19 cellular contexts compared by ENCODE assay signal in genomic region chr9:94887721-94888120, GRCh38.
DNase-seq lines count a peak whose midpoint lies in the region; ATAC-seq and TF ChIP-seq lines count a peak whose summit lies in the region.
"Had no signal": no experiment of that assay in that cellular context is flagged by ENCODE, and none has a peak within 500 bp of the region (broad histone marks: within the 10 kb centered on the region; RNA-seq: fewer than 3 reads in every experiment).

No MANE protein-coding gene starts in this region.

- CTCF ChIA-PET in IMR-90 (lab: Yijun Ruan, JAX): no interaction called here

- H3K4me1 ChIP-seq in IMR-90 (ENCODE audit: control insufficient read depth, insufficient read depth, low read length) (peaks cover 13% of the 10 kb centered on the region), RWPE2 (ENCODE audit: insufficient read depth, poor library complexity, severe bottlenecking) (peaks cover 17% of the 10 kb centered on the region), vagina (peaks cover 24% of the 10 kb centered on the region), neural progenitor cell (peaks cover 15% of the 10 kb centered on the region), esophagus muscularis mucosa (peaks cover 3 to 14% (median 9%) of the 10 kb centered on the region in 4 donors)
- H3K4me1 ChIP-seq: SJSA1 had no signal

- H4K20me1 ChIP-seq in IMR-90 (ENCODE audit: insufficient read depth, low read length): no peaks in the 10 kb centered on the region
- no peaks in the 10 kb centered on the region for H4K20me1 ChIP-seq in neural progenitor cell (ENCODE audit: low read depth)

- peak overlapping the region; percentile 53; the same call in 1 of the 2 replicates for H3K4me2 ChIP-seq in IMR-90 (ENCODE audit: low read depth, low read length)
- no peak overlapping the region for H3K4me2 ChIP-seq in neural progenitor cell

- H3K27ac Mint-ChIP-seq in neural progenitor cell: no peak overlapping the region
- H3K27ac Mint-ChIP-seq: CD14-positive monocyte had no signal

- TF ChIP-seq RAD21 in IMR-90 (IDR thresholded peaks at IDR 0.05; ENCODE audit: low read length): no peak

- TF ChIP-seq POLR2A in IMR-90 (IDR thresholded peaks at IDR 0.05; ENCODE audit: low read depth, low read length) (no peak), vagina (IDR thresholded peaks at IDR 0.05) (no peak), esophagus muscularis mucosa (IDR thresholded peaks at IDR 0.05; ENCODE audit: low read depth) (no peak)

- H3K9me1 ChIP-seq in IMR-90 (ENCODE audit: insufficient read depth, low read length): peaks cover 3% of the 10 kb centered on the region; the same call in 1 of the 2 replicates

- H2BK5ac ChIP-seq in IMR-90 (ENCODE audit: low read depth, low read length, poor library complexity, severe bottlenecking): peak overlapping the region; percentile 29

- H3K27me3 Mint-ChIP-seq in neural progenitor cell (ENCODE audit: insufficient read depth, low read depth): no peaks in the 10 kb centered on the region

- H4K91ac ChIP-seq in IMR-90 (ENCODE audit: insufficient read depth, low read depth, low read length): peak overlapping the region; percentile 36

- DNase-seq in IMR-90 (no peak), RWPE2 (ENCODE audit: low spot score) (no peak), left lobe of liver (ENCODE audit: low spot score) (no peak), vagina (ENCODE audit: extremely low spot score in 2 of 2) (no peak), neural progenitor cell (ENCODE audit: low spot score) (no peak), esophagus muscularis mucosa (ENCODE audit: extremely low spot score) (no peak), SW 1271 (lab: John Stamatoyannopoulos, UW) (no peak)
- DNase-seq: AML-193, GOT3, MV-4-11, NCI-H187, NCI-H2107, NCI-H510A, NCI-H748 treated with DMSO at 0.1 percent for 48 hours, OCI-M1 had no signal

- no peak for ATAC-seq in IMR-90 (ENCODE audit: low read depth)
- ATAC-seq in RWPE2 (ENCODE audit: low read depth): no peak
- ATAC-seq in left lobe of liver: peak; percentile 27
- ATAC-seq: HCT116, K562 had no signal

- TF ChIP-seq EP300 in esophagus muscularis mucosa (IDR thresholded peaks at IDR 0.05): no peak

- no peaks in the 10 kb centered on the region for H3K27me3 ChIP-seq in IMR-90 (ENCODE audit: control insufficient read depth, insufficient read depth, low read length)
- no peaks in the 10 kb centered on the region for H3K27me3 ChIP-seq in RWPE2 (ENCODE audit: insufficient read depth, poor library complexity, severe bottlenecking)
- no peaks in the 10 kb centered on the region for H3K27me3 ChIP-seq in vagina
- no peaks in the 10 kb centered on the region for H3K27me3 ChIP-seq in neural progenitor cell
- no peaks in the 10 kb centered on the region for H3K27me3 ChIP-seq in esophagus muscularis mucosa
- H3K27me3 ChIP-seq: SJSA1 had no signal

- no peak for TF ChIP-seq CTCF in IMR-90 (conservative IDR thresholded peaks at IDR 0.05; ENCODE audit: low read depth, low read length)
- no peak for TF ChIP-seq CTCF in RWPE2 (IDR thresholded peaks at IDR 0.05; ENCODE audit: poor library complexity, severe bottlenecking)
- no peak for TF ChIP-seq CTCF in vagina (IDR thresholded peaks at IDR 0.05)
- TF ChIP-seq CTCF in neural progenitor cell (IDR thresholded peaks at IDR 0.05): no peak
- TF ChIP-seq CTCF in esophagus muscularis mucosa (IDR thresholded peaks at IDR 0.05): no peak

- no peak overlapping the region for H2AFZ ChIP-seq in IMR-90 (replicated peaks; ENCODE audit: low read length, poor library complexity)
- H2AFZ ChIP-seq in neural progenitor cell (replicated peaks): no peak overlapping the region

- H3K79me1 ChIP-seq in IMR-90 (ENCODE audit: low read depth in 1 of 2, low read length in 2 of 2): peaks cover 7 to 17% of the 10 kb centered on the region in 2 experiments; a peak in 1 of 4 replicates

- no peaks in the 10 kb centered on the region; the same call in 1 of the 2 replicates for H3K9me3 ChIP-seq in IMR-90 (ENCODE audit: control insufficient read depth, insufficient read depth, low read length)
- H3K9me3 ChIP-seq in RWPE2 (ENCODE audit: severe bottlenecking): peaks cover 9% of the 10 kb centered on the region
- no peaks in the 10 kb centered on the region for H3K9me3 ChIP-seq in vagina
- peaks cover 12% of the 10 kb centered on the region for H3K9me3 ChIP-seq in neural progenitor cell (ENCODE audit: low read depth)
- peaks cover 0 to 7% (median 0%) of the 10 kb centered on the region in 4 donors for H3K9me3 ChIP-seq in esophagus muscularis mucosa

- no peak overlapping the region for H3K4me3 ChIP-seq in IMR-90 (ENCODE audit: insufficient read depth, low read depth, low read length)
- H3K4me3 ChIP-seq in RWPE2 (ENCODE audit: severe bottlenecking): no peak overlapping the region
- no peak overlapping the region for H3K4me3 ChIP-seq in vagina
- no peak overlapping the region for H3K4me3 ChIP-seq in neural progenitor cell
- no peak overlapping the region for H3K4me3 ChIP-seq in esophagus muscularis mucosa
- H3K4me3 ChIP-seq: K562, SJSA1 had no signal

- H3F3A ChIP-seq in neural progenitor cell (ENCODE audit: low read depth): no peaks in the 10 kb centered on the region

- H2AK9ac ChIP-seq in IMR-90 (replicated peaks; ENCODE audit: low read depth, low read length, poor library complexity): no peak overlapping the region

- H2BK120ac ChIP-seq in IMR-90 (ENCODE audit: low read depth, low read length): peak overlapping the region; percentile 47

- peak overlapping the region; percentile 93 for H3K18ac ChIP-seq in IMR-90 (ENCODE audit: low read depth, low read length)

- POLR2A ChIA-PET in IMR-90 (lab: Charles Lee; ENCODE audit: unreplicated experiment): interaction anchor here (0.6 kb wide), 1 partner anchor 437 kb away, joined by 3 read pairs; no protein-coding TSS in a partner anchor

- peak overlapping the region; percentile 53; the same call in 1 of the 2 replicates for H3K23ac ChIP-seq in IMR-90 (ENCODE audit: low read depth, low read length)

- H4K5ac ChIP-seq in IMR-90 (ENCODE audit: low read depth, low read length): peak overlapping the region; percentile 85

- H2AK5ac ChIP-seq in IMR-90 (ENCODE audit: low read depth, low read length): peak overlapping the region; percentile 76; the same call in 1 of the 2 replicates

- H4K8ac ChIP-seq in IMR-90 (ENCODE audit: low read depth in 2 of 2, low read length in 2 of 2): peak overlapping the region in 1 of 2 experiments; percentile 64; a peak in 2 of 4 replicates

- peaks cover 10% of the 10 kb centered on the region for H3K9me3 Mint-ChIP-seq in neural progenitor cell

- H3K79me2 ChIP-seq in neural progenitor cell (ENCODE audit: low read depth): no peaks in the 10 kb centered on the region

- peaks cover 3% of the 10 kb centered on the region for H3K36me3 Mint-ChIP-seq in neural progenitor cell

- dilution Hi-C loops in IMR-90 (cut with HindIII; ENCODE audit: low sequenced_read_pairs, unreplicated experiment): no loop called here

- peak overlapping the region; percentile 66; the same call in 1 of the 3 replicates for H2BK15ac ChIP-seq in IMR-90 (ENCODE audit: low read depth, low read length)

- peak overlapping the region; percentile 14 for H3K14ac ChIP-seq in IMR-90 (replicated peaks; ENCODE audit: low read depth, low read length)

- H3K36me3 ChIP-seq in IMR-90 (ENCODE audit: control insufficient read depth, insufficient read depth, low read length) (no peaks in the 10 kb centered on the region), RWPE2 (ENCODE audit: low read depth) (no peaks in the 10 kb centered on the region), vagina (no peaks in the 10 kb centered on the region), neural progenitor cell (no peaks in the 10 kb centered on the region), esophagus muscularis mucosa (no peaks in the 10 kb centered on the region)
- H3K36me3 ChIP-seq: SJSA1 had no signal

- no TSS peak for BruUV-seq in IMR-90 (replicated peaks; lab: Mats Ljungman, UMichigan)

- H3K4me1 Mint-ChIP-seq in neural progenitor cell: peaks cover 11% of the 10 kb centered on the region
- H3K4me1 Mint-ChIP-seq: CD14-positive monocyte had no signal

- H2BK20ac ChIP-seq in IMR-90 (ENCODE audit: low read depth, low read length): peak overlapping the region; percentile 21; the same call in 1 of the 2 replicates

- H3K27ac ChIP-seq in IMR-90 (ENCODE audit: insufficient read depth, low read length) (peak overlapping the region; percentile 5; the same call in 1 of the 2 replicates), RWPE2 (ENCODE audit: poor library complexity, severe bottlenecking) (peak overlapping the region; percentile 1), vagina (peak overlapping the region; percentile 60), neural progenitor cell (no peak overlapping the region), esophagus muscularis mucosa (replicated peaks in 1 of 4) (no peak overlapping the region)
- H3K27ac ChIP-seq: SJSA1 had no signal

- H3K4me3 Mint-ChIP-seq in neural progenitor cell: no peak overlapping the region
- H3K4me3 Mint-ChIP-seq: CD14-positive monocyte had no signal

- WGBS in IMR-90 (ENCODE audit: extremely low coverage in 2 of 2, insufficient read length in 1 of 2), 2 experiments: no CpG with 5 or more reads among the region's 2 CpGs
- 98% methylated on average over 2 of the region's 2 CpGs for WGBS in esophagus muscularis mucosa

- H3K4ac ChIP-seq in IMR-90 (ENCODE audit: low read depth, low read length): peak overlapping the region; percentile 14; the same call in 1 of the 2 replicates

- in situ Hi-C loops in IMR-90 (cut with MboI; ENCODE audit: low sequenced_read_pairs): no loop called here

- H3K9ac ChIP-seq in IMR-90 (ENCODE audit: low read depth, low read length): no peak overlapping the region
- no peak overlapping the region for H3K9ac ChIP-seq in neural progenitor cell

- intact Hi-C loops in IMR-90 (cut with micrococcal nuclease) (no loop called here), vagina (cut with DNase I) (no loop called here), esophagus muscularis mucosa (cut with DNase I) (no loop called here)

- H3K56ac ChIP-seq in IMR-90 (ENCODE audit: extremely low read depth, insufficient read depth, low read length): no peak overlapping the region

TF ChIP-seq in IMR-90, 13 proteins besides CTCF, POLR2A, EP300 and RAD21 (continues in another document):
- no peak for TF ChIP-seq NFE2L2 (IDR thresholded peaks at IDR 0.05; ENCODE audit: low read depth, low read length)
- TF ChIP-seq ELK1 (IDR thresholded peaks at IDR 0.05; ENCODE audit: borderline replicate concordance, low read depth, low read length): no peak
- TF ChIP-seq CHD1 (IDR thresholded peaks at IDR 0.05; ENCODE audit: low read depth, low read length): no peak
- no peak for TF ChIP-seq MAZ (IDR thresholded peaks at IDR 0.05; ENCODE audit: borderline replicate concordance, low read depth, low read length)
- no peak for TF ChIP-seq RFX5 (IDR thresholded peaks at IDR 0.05; ENCODE audit: low read depth, low read length)

Comparison
In these comparisons a context has a peak if more than half of its experiments do, and no peak if none do; other contexts are left out.
1. H3K27ac ChIP-seq: peak in IMR-90 (single experiment), RWPE2 (single experiment) and vagina (single experiment); none in neural progenitor cell (single experiment) and esophagus muscularis mucosa (0 of 4).